Comparison of ENCODE assay signal across 11 cellular contexts in genomic region chr16:85123891-85124635, GRCh38. TPM values are rescaled to one million over a fixed set of nuclear protein-coding genes. Genes with fewer than 3 reads are reported as not detected.
DNase-seq lines count a peak whose midpoint lies in the region; ATAC-seq lines count a peak whose summit lies in the region.
"Had no signal": no experiment of that assay in that cellular context is flagged by ENCODE, and none has a peak within 500 bp of the region (broad histone marks: within the 10 kb centered on the region; RNA-seq: fewer than 3 reads in every experiment).

No MANE protein-coding gene starts in this region.

- in situ Hi-C loops in ACHN (cut with HindIII; ENCODE audit: low pct_ligation_motif_present, low pct_unique_long_range_greater_than_20kb, low sequenced_read_pairs), result no loop called here

- peaks cover 16% of the 10 kb centered on the region for H3K4me1 ChIP-seq in adipocyte (ENCODE audit: control insufficient read depth, insufficient read depth, low read length)

- H3K4me3 ChIP-seq in adipocyte (ENCODE audit: low read length), result peak overlapping the region; percentile 73
- H3K4me3 ChIP-seq: cardiac muscle cell had no signal

- DNase-seq in Daoy (ENCODE audit: low read depth) (peak; percentile 87), adipocyte (ENCODE audit: low read depth) (peak; percentile 84), Right ventricle myocardium superior (peak; percentile 73), pons (ENCODE audit: low spot score) (peak; percentile 20), NCI-H187 treated with DMSO at 0.1 percent for 48 hours (lab: John Stamatoyannopoulos, UW) (no peak), ACHN (no peak)
- DNase-seq in stimulated activated CD4-positive, alpha-beta T cell treated with anti-CD3 and anti-CD28 coated beads, Interleukin-1b, Interleukin-23, amount 100 ng/mL, for 48 hours, result no peak

- ATAC-seq in Right ventricle myocardium superior (ENCODE audit: poor library complexity) (peak; percentile 56), GM19395 (IDR thresholded peaks at IDR 0.05; ENCODE audit: unreplicated experiment) (no peak)
- ATAC-seq: natural killer cell treated with Interleukin-12 subunit alpha and Interleukin-12 subunit beta and Interleukin-15 and Interleukin-18, amount 100 ng/mL, for 72 hours had no signal

- peak overlapping the region; percentile 85 for H3K9ac ChIP-seq in adipocyte (ENCODE audit: low read length)

- no peaks in the 10 kb centered on the region for H3K9me3 ChIP-seq in adipocyte (ENCODE audit: control insufficient read depth, low read length)

- no peaks in the 10 kb centered on the region for H3K36me3 ChIP-seq in adipocyte (ENCODE audit: control insufficient read depth, insufficient read depth, low read length, severe bottlenecking)
- H3K36me3 ChIP-seq: cardiac muscle cell had no signal

- H3K27me3 ChIP-seq in adipocyte (replicated peaks; ENCODE audit: control insufficient read depth, insufficient read depth, low read length), result no peaks in the 10 kb centered on the region
- H3K27me3 ChIP-seq: cardiac muscle cell had no signal

- intact Hi-C loops in Right ventricle myocardium superior (cut with DNase I), result no loop called here

RNA-seq across cellular contexts. Expression of gene CIBAR2, which starts 11.8 kb away (rescaled TPM):
- total RNA-seq in Daoy (2014; rRNA removed; shearing (Covaris generic)), result not detected in 2 replicates
- total RNA-seq in Right ventricle myocardium superior, result not detected
- total RNA-seq: cardiac muscle cell; natural killer cell treated with Interleukin-12 subunit alpha and Interleukin-12 subunit beta and Interleukin-15 and Interleukin-18, amount 100 ng/mL, for 72 hours; T-helper 2 cell treated with Interferon-gamma antibody and Interleukin-4, amounts not matched to agents 100 ng/mL and 5 ng/mL, for 36 hours had no signal

Comparison
In these comparisons a context has a peak if more than half of its experiments do, and no peak if none do; other contexts are left out.
1. DNase-seq: peak in Daoy (single experiment), adipocyte (single experiment), Right ventricle myocardium superior (single experiment) and pons (single experiment); none in NCI-H187 treated with DMSO at 0.1 percent for 48 hours (single experiment), ACHN (single experiment) and stimulated activated CD4-positive, alpha-beta T cell treated with anti-CD3 and anti-CD28 coated beads, Interleukin-1b, Interleukin-23, amount 100 ng/mL, for 48 hours (single experiment).